Comparison of ENCODE assay signal across 1 cellular context in genomic region chr10:89301231-89301630, GRCh38.
TF ChIP-seq lines count a peak whose summit lies in the region.

No MANE protein-coding gene starts in this region.

TF ChIP-seq in GM23338, 12 proteins besides CTCF, POLR2A, EP300 and RAD21 (continued from another document):
- no peak for TF ChIP-seq REST (IDR thresholded peaks at IDR 0.05; ENCODE audit: unreplicated experiment)
- TF ChIP-seq ZNF331 (CRISPR knock-in tag; IDR thresholded peaks at IDR 0.05; ENCODE audit: low read depth) = no peak
- no peak for TF ChIP-seq CREB1 (CRISPR knock-in tag; IDR thresholded peaks at IDR 0.05; ENCODE audit: low read depth)
- no peak for TF ChIP-seq EZH2 (IDR thresholded peaks at IDR 0.05; ENCODE audit: low read depth, unreplicated experiment)
- TF ChIP-seq ZNF114 (CRISPR knock-in tag; IDR thresholded peaks at IDR 0.05) = no peak
- TF ChIP-seq ZNF462 (CRISPR knock-in tag; IDR thresholded peaks at IDR 0.05) = no peak
- no peak for TF ChIP-seq STAT1 (IDR thresholded peaks at IDR 0.05; ENCODE audit: unreplicated experiment)
- TF ChIP-seq NANOG (IDR thresholded peaks at IDR 0.05; ENCODE audit: borderline replicate concordance) = no peak
- TF ChIP-seq ETS1 (IDR thresholded peaks at IDR 0.05) = no peak
- TF ChIP-seq EZH2phosphoT487 (IDR thresholded peaks at IDR 0.05; ENCODE audit: unreplicated experiment) = no peak
- TF ChIP-seq JUNB (IDR thresholded peaks at IDR 0.05; ENCODE audit: unreplicated experiment) = no peak
